ENCODE assay signal across 16 cellular contexts in genomic region chr5:176987583-176987982, GRCh38. TPM values are rescaled to one million over a fixed set of nuclear protein-coding genes. Genes with fewer than 3 reads are reported as not detected.
DNase-seq lines count a peak whose midpoint lies in the region; ATAC-seq and TF ChIP-seq lines count a peak whose summit lies in the region.
"Had no signal": no experiment of that assay in that cellular context is flagged by ENCODE, and none has a peak within 500 bp of the region (broad histone marks: within the 10 kb centered on the region; RNA-seq: fewer than 3 reads in every experiment).

No MANE protein-coding gene starts in this region.

- H3K9me3 Mint-ChIP-seq in CD4-positive, alpha-beta memory T cell, result no peaks in the 10 kb centered on the region
- H3K9me3 Mint-ChIP-seq in activated B cell treated with CpG ODN at 0.5 μM for 24 hours, result no peaks in the 10 kb centered on the region
- no peaks in the 10 kb centered on the region for H3K9me3 Mint-ChIP-seq in naive thymus-derived CD4-positive, alpha-beta T cell

- intact Hi-C loops in CD4-positive, alpha-beta memory T cell (cut with micrococcal nuclease), result no loop called here
- intact Hi-C loops in activated B cell treated with CpG ODN at 0.5 μM for 24 hours (cut with micrococcal nuclease), result no loop called here
- intact Hi-C loops in naive thymus-derived CD4-positive, alpha-beta T cell (cut with micrococcal nuclease), result no loop called here

- no peak overlapping the region for H3K14ac ChIP-seq in trophoblast cell (ENCODE audit: low read length)

- H3K4ac ChIP-seq in trophoblast cell (ENCODE audit: low read depth, low read length), result peak overlapping the region; percentile 12

- no peaks in the 10 kb centered on the region for H3K9me2 ChIP-seq in OCI-LY1 (ENCODE audit: low read depth, low read length)

- WGBS in trophoblast cell (ENCODE audit: extremely low coverage, insufficient coverage, insufficient read length), result no CpG with 5 or more reads among the region's 3 CpGs

- peaks cover 0 to 4% of the 10 kb centered on the region in 2 donors for H3K36me3 Mint-ChIP-seq in CD4-positive, alpha-beta memory T cell
- peaks cover 9% of the 10 kb centered on the region for H3K36me3 Mint-ChIP-seq in activated B cell treated with CpG ODN at 0.5 μM for 24 hours (ENCODE audit: low read depth)
- H3K36me3 Mint-ChIP-seq in naive thymus-derived CD4-positive, alpha-beta T cell, result peaks cover 0 to 10% (median 4%) of the 10 kb centered on the region in 5 donors

- H3K27ac Mint-ChIP-seq in CD4-positive, alpha-beta memory T cell, result peak overlapping the region in 5 of 7 donors; percentile 29 to 57 (median 36)
- H3K27ac Mint-ChIP-seq in activated B cell treated with CpG ODN at 0.5 μM for 24 hours, result peak overlapping the region; percentile 24
- peak overlapping the region in 2 of 9 donors; percentile 62 to 82 for H3K27ac Mint-ChIP-seq in naive thymus-derived CD4-positive, alpha-beta T cell

- no peak overlapping the region for H4K12ac ChIP-seq in trophoblast cell (ENCODE audit: low read depth, low read length)

- DNase-seq in CD4-positive, alpha-beta memory T cell, result no peak
- DNase-seq in activated B cell treated with CpG ODN at 0.5 μM for 24 hours (no peak), trophoblast cell (no peak), NCI-H526 (lab: John Stamatoyannopoulos, UW) (no peak)
- DNase-seq in naive thymus-derived CD4-positive, alpha-beta T cell, result no peak
- DNase-seq: BE2C, Calu3, DMS 273 treated with DMSO at 0.1 percent for 48 hours, HCEC 1CT, KBM-7 had no signal

- H4K20me1 ChIP-seq in OCI-LY1 (ENCODE audit: insufficient read depth, low read length), result no peaks in the 10 kb centered on the region

- no peak overlapping the region for H3K23ac ChIP-seq in trophoblast cell (ENCODE audit: low read length)

- H3K18ac ChIP-seq in trophoblast cell (ENCODE audit: low read length), result no peak overlapping the region

- peaks cover 36% of the 10 kb centered on the region for H3K4me1 ChIP-seq in CD4-positive, alpha-beta memory T cell (ENCODE audit: insufficient read depth, low read length)
- H3K4me1 ChIP-seq in OCI-LY1 (ENCODE audit: insufficient read depth, low read length, severe bottlenecking) (peaks cover 38% of the 10 kb centered on the region), trophoblast cell (ENCODE audit: control insufficient read depth in 1 of 2, insufficient read depth in 2 of 2, low read length in 2 of 2) (no peaks in the 10 kb centered on the region)
- peaks cover 6 to 12% of the 10 kb centered on the region in 2 donors for H3K4me1 ChIP-seq in naive thymus-derived CD4-positive, alpha-beta T cell (ENCODE audit: control insufficient read depth in 2 of 2, insufficient read depth in 2 of 2, low read length in 2 of 2)
- H3K4me1 ChIP-seq: BE2C had no signal

- peaks cover 15 to 52% (median 25%) of the 10 kb centered on the region in 4 donors for H3K4me1 Mint-ChIP-seq in CD4-positive, alpha-beta memory T cell
- peaks cover 64% of the 10 kb centered on the region for H3K4me1 Mint-ChIP-seq in activated B cell treated with CpG ODN at 0.5 μM for 24 hours
- peaks cover 18 to 44% (median 28%) of the 10 kb centered on the region in 7 donors for H3K4me1 Mint-ChIP-seq in naive thymus-derived CD4-positive, alpha-beta T cell

- H2AK5ac ChIP-seq in trophoblast cell (ENCODE audit: low read length), result no peak overlapping the region

- ATAC-seq in activated B cell treated with CpG ODN at 0.5 μM for 24 hours (ENCODE audit: low read depth), result no peak
- ATAC-seq in GM21737 (IDR thresholded peaks at IDR 0.05; ENCODE audit: unreplicated experiment), result no peak
- ATAC-seq in naive thymus-derived CD4-positive, alpha-beta T cell, result no peak
- ATAC-seq: A549, GM12878 had no signal

- POLR2A ChIA-PET in CD4-positive, alpha-beta memory T cell (lab: Charles Lee; ENCODE audit: partially characterized antibody), result interaction anchor here (2.4 kb wide), 1 partner anchor 19 kb away, joined by 22 read pairs; the partner anchor contains the start of gene UIMC1
- POLR2A ChIA-PET in activated B cell treated with CpG ODN at 0.5 μM for 24 hours (lab: Charles Lee), result no interaction called here
- POLR2A ChIA-PET in naive thymus-derived CD4-positive, alpha-beta T cell (lab: Charles Lee), result no interaction called here

- H2BK12ac ChIP-seq in trophoblast cell (ENCODE audit: low read length), result no peak overlapping the region

- H4K91ac ChIP-seq in trophoblast cell (ENCODE audit: low read depth, low read length), result no peak overlapping the region

- no peaks in the 10 kb centered on the region for H3K27me3 ChIP-seq in CD4-positive, alpha-beta memory T cell (ENCODE audit: insufficient read depth, low read length)
- H3K27me3 ChIP-seq in OCI-LY1 (ENCODE audit: insufficient read depth, low read length), result no peaks in the 10 kb centered on the region
- H3K27me3 ChIP-seq in trophoblast cell (ENCODE audit: insufficient read depth, low read length), result no peaks in the 10 kb centered on the region
- H3K27me3 ChIP-seq in naive thymus-derived CD4-positive, alpha-beta T cell (ENCODE audit: control insufficient read depth in 2 of 2, insufficient read depth in 2 of 2, low read length in 2 of 2), result no peaks in the 10 kb centered on the region
- H3K27me3 ChIP-seq: BE2C had no signal

- H3K79me1 ChIP-seq in trophoblast cell (ENCODE audit: low read length), result no peaks in the 10 kb centered on the region

- H2BK120ac ChIP-seq in trophoblast cell (ENCODE audit: insufficient read depth, low read length, poor library complexity), result no peak overlapping the region

- no peak overlapping the region for H2BK5ac ChIP-seq in trophoblast cell (ENCODE audit: low read depth, low read length, poor library complexity)

- H3K27ac ChIP-seq in CD4-positive, alpha-beta memory T cell (ENCODE audit: low read depth, low read length), result no peak overlapping the region
- peak overlapping the region; percentile 85 for H3K27ac ChIP-seq in OCI-LY1 (ENCODE audit: low read depth, low read length, poor library complexity, severe bottlenecking)
- no peak overlapping the region for H3K27ac ChIP-seq in trophoblast cell (ENCODE audit: low read depth, low read length)
- H3K27ac ChIP-seq in naive thymus-derived CD4-positive, alpha-beta T cell (ENCODE audit: low read depth, low read length), result no peak overlapping the region
- H3K27ac ChIP-seq: A549, C4-2B, HL-60 had no signal

- CTCF ChIA-PET in CD4-positive, alpha-beta memory T cell (lab: Charles Lee; ENCODE audit: partially characterized antibody), result interaction anchor here (1.2 kb wide), 1 partner anchor 100 kb away, joined by 3 read pairs; no protein-coding TSS in a partner anchor
- CTCF ChIA-PET in activated B cell treated with CpG ODN at 0.5 μM for 24 hours (lab: Charles Lee), result no interaction called here
- CTCF ChIA-PET in naive thymus-derived CD4-positive, alpha-beta T cell (lab: Charles Lee), result no interaction called here

- H3K4me3 ChIP-seq in CD4-positive, alpha-beta memory T cell (ENCODE audit: low read length in 2 of 2), result no peak overlapping the region
- H3K4me3 ChIP-seq in OCI-LY1 (ENCODE audit: low read depth, low read length, poor library complexity, severe bottlenecking), result no peak overlapping the region
- H3K4me3 ChIP-seq in trophoblast cell (ENCODE audit: low read depth, low read length), result no peak overlapping the region
- no peak overlapping the region for H3K4me3 ChIP-seq in naive thymus-derived CD4-positive, alpha-beta T cell (ENCODE audit: low read length)
- H3K4me3 ChIP-seq: A549, GM12878 had no signal

- no peak overlapping the region for H2AFZ ChIP-seq in OCI-LY1 (ENCODE audit: low read length)
- H2AFZ ChIP-seq in trophoblast cell (ENCODE audit: insufficient read depth, low read length, poor library complexity), result no peak overlapping the region

- H3K79me2 ChIP-seq in OCI-LY1 (ENCODE audit: insufficient read depth, low read length), result peaks cover 74% of the 10 kb centered on the region
- no peaks in the 10 kb centered on the region for H3K79me2 ChIP-seq in trophoblast cell (ENCODE audit: control insufficient read depth, insufficient read depth, low read length, poor library complexity)

- H3K27me3 Mint-ChIP-seq in CD4-positive, alpha-beta memory T cell, result no peaks in the 10 kb centered on the region
- no peaks in the 10 kb centered on the region for H3K27me3 Mint-ChIP-seq in activated B cell treated with CpG ODN at 0.5 μM for 24 hours
- H3K27me3 Mint-ChIP-seq in naive thymus-derived CD4-positive, alpha-beta T cell, result no peaks in the 10 kb centered on the region

- no peak for TF ChIP-seq CTCF in OCI-LY1 (IDR thresholded peaks at IDR 0.05; ENCODE audit: low read length)
- no peak for TF ChIP-seq CTCF in activated B cell treated with CpG ODN at 0.5 μM for 24 hours (IDR thresholded peaks at IDR 0.05)

- no peak overlapping the region for H3K9ac ChIP-seq in OCI-LY1 (ENCODE audit: low read length)
- no peak overlapping the region for H3K9ac ChIP-seq in trophoblast cell (ENCODE audit: low read length)

- no peaks in the 10 kb centered on the region for H3K9me3 ChIP-seq in CD4-positive, alpha-beta memory T cell (ENCODE audit: control insufficient read depth in 1 of 2, low read length in 2 of 2)
- no peaks in the 10 kb centered on the region for H3K9me3 ChIP-seq in OCI-LY1 (ENCODE audit: low read length)
- H3K9me3 ChIP-seq in trophoblast cell (ENCODE audit: insufficient read depth, low read depth, low read length), result peaks cover 11% of the 10 kb centered on the region
- no peaks in the 10 kb centered on the region for H3K9me3 ChIP-seq in naive thymus-derived CD4-positive, alpha-beta T cell (ENCODE audit: control insufficient read depth in 2 of 3, low read length in 3 of 3)
- H3K9me3 ChIP-seq: A549, BE2C had no signal

- no peak overlapping the region for H4K8ac ChIP-seq in trophoblast cell (ENCODE audit: low read depth, low read length)

- H3K4me2 ChIP-seq in OCI-LY1 (ENCODE audit: low read length), result no peak overlapping the region
- no peak overlapping the region for H3K4me2 ChIP-seq in trophoblast cell (ENCODE audit: low read length)
- H3K4me2 ChIP-seq: A549 had no signal

- peak overlapping the region in 1 of 8 donors; percentile 3 for H3K4me3 Mint-ChIP-seq in CD4-positive, alpha-beta memory T cell
- no peak overlapping the region for H3K4me3 Mint-ChIP-seq in activated B cell treated with CpG ODN at 0.5 μM for 24 hours
- H3K4me3 Mint-ChIP-seq in naive thymus-derived CD4-positive, alpha-beta T cell, result no peak overlapping the region

- H3K36me3 ChIP-seq in CD4-positive, alpha-beta memory T cell (ENCODE audit: insufficient read depth, low read length), result no peaks in the 10 kb centered on the region
- H3K36me3 ChIP-seq in OCI-LY1 (ENCODE audit: insufficient read depth, low read length), result peaks cover 14% of the 10 kb centered on the region
- H3K36me3 ChIP-seq in trophoblast cell (ENCODE audit: control insufficient read depth in 1 of 2, insufficient read depth in 2 of 2, low read length in 2 of 2), result peaks cover 5 to 11% of the 10 kb centered on the region in 2 experiments
- H3K36me3 ChIP-seq in naive thymus-derived CD4-positive, alpha-beta T cell (ENCODE audit: control insufficient read depth in 2 of 3, insufficient read depth in 3 of 3, low read length in 3 of 3), result no peaks in the 10 kb centered on the region

- H3F3A ChIP-seq in OCI-LY1 (ENCODE audit: insufficient read depth, low read length), result no peaks in the 10 kb centered on the region

RNA-seq across cellular contexts. Expression of gene UIMC1, which starts 19.0 kb away (rescaled TPM):
- 10 to 100 TPM; 57.1 to 61.7 TPM for total RNA-seq in CD4-positive, alpha-beta memory T cell
- polyA plus RNA-seq in CD4-positive, alpha-beta memory T cell, result 10 to 100 TPM; 16.7 to 25.3 TPM
- 72.5 and 75.8 TPM in 2 replicates for total RNA-seq in activated B cell treated with CpG ODN at 0.5 μM for 24 hours
- 12.0 TPM in 2 replicates for polyA plus RNA-seq in trophoblast cell (2013)
- total RNA-seq in naive thymus-derived CD4-positive, alpha-beta T cell, result 10 to 100 TPM; 52.9 to 60.8 (median 59.9) TPM
- polyA plus RNA-seq in naive thymus-derived CD4-positive, alpha-beta T cell, result 10 to 100 TPM; 17.5 to 37.0 TPM

RNA-seq across cellular contexts. Expression of gene ZNF346, which starts 34.9 kb away (rescaled TPM):
- total RNA-seq in CD4-positive, alpha-beta memory T cell, result 10 to 100 TPM; 24.0 to 29.1 TPM
- 10 to 100 TPM in 1 of 2 donors, 1 to 10 TPM in 1; 7.3 to 18.9 TPM for polyA plus RNA-seq in CD4-positive, alpha-beta memory T cell
- 28.0 and 31.4 TPM in 2 replicates for total RNA-seq in activated B cell treated with CpG ODN at 0.5 μM for 24 hours
- polyA plus RNA-seq in trophoblast cell (2013), result 8.6 TPM in 2 replicates
- 10 to 100 TPM; 18.1 to 28.2 (median 24.0) TPM for total RNA-seq in naive thymus-derived CD4-positive, alpha-beta T cell
- 10 to 100 TPM; 13.4 to 23.9 TPM for polyA plus RNA-seq in naive thymus-derived CD4-positive, alpha-beta T cell
